ENCODE assay signal across 15 cellular contexts in genomic region chr17:37276475-37276874, GRCh38.
DNase-seq lines count a peak whose midpoint lies in the region; ATAC-seq and TF ChIP-seq lines count a peak whose summit lies in the region.
"Had no signal": no experiment of that assay in that cellular context is flagged by ENCODE, and none has a peak within 500 bp of the region (broad histone marks: within the 10 kb centered on the region; RNA-seq: fewer than 3 reads in every experiment).

No MANE protein-coding gene starts in this region.

- no peak for TF ChIP-seq CTCF in CD8-positive, alpha-beta T cell (IDR thresholded peaks at IDR 0.05)
- TF ChIP-seq CTCF in GM23338 (conservative IDR thresholded peaks at IDR 0.05; ENCODE audit: low read depth in 2 of 2) (no peak), RWPE1 (conservative IDR thresholded peaks at IDR 0.05; ENCODE audit: low read depth) (no peak)

- no peaks in the 10 kb centered on the region for H3K36me3 ChIP-seq in CD8-positive, alpha-beta T cell (ENCODE audit: insufficient read depth, low read length)
- H3K36me3 ChIP-seq in GM23338 (ENCODE audit: insufficient read depth), result peaks cover 34% of the 10 kb centered on the region

- CTCF ChIA-PET in CD8-positive, alpha-beta T cell (lab: Charles Lee), result no interaction called here
- CTCF ChIA-PET in RWPE1 (lab: Yijun Ruan, JAX), result interaction anchor here (1.2 kb wide), 1 partner anchor 97 kb away, joined by 3 read pairs; no protein-coding TSS in a partner anchor

- H3K4me1 ChIP-seq in CD8-positive, alpha-beta T cell (ENCODE audit: insufficient read depth, low read length), result no peaks in the 10 kb centered on the region
- no peaks in the 10 kb centered on the region for H3K4me1 ChIP-seq in GM23338 (ENCODE audit: insufficient read depth)
- H3K4me1 ChIP-seq: testis had no signal

- H3K36me3 Mint-ChIP-seq in CD8-positive, alpha-beta T cell, result peaks cover 61% of the 10 kb centered on the region
- H3K36me3 Mint-ChIP-seq in GM23338 (ENCODE audit: low read depth), result peaks cover 55% of the 10 kb centered on the region

- H3K9me2 ChIP-seq in GM23338 (ENCODE audit: insufficient read depth), result no peaks in the 10 kb centered on the region

- 0 out of 2 replicates have a peak, but pooled peaks cover 7% of the 10 kb centered on the region for H4K20me1 ChIP-seq in GM23338 (replicated peaks; ENCODE audit: insufficient read depth)

- peak overlapping the region; percentile 8 for H3K27ac Mint-ChIP-seq in CD8-positive, alpha-beta T cell
- peak overlapping the region; percentile 12; the same call in 1 of the 2 replicates for H3K27ac Mint-ChIP-seq in GM23338
- H3K27ac Mint-ChIP-seq: activated CD4-positive, alpha-beta T cell treated with anti-CD3 and anti-CD28 coated beads, Interleukin-2, amount 10 ng/mL, durations not matched to agents 7 days and 5 days had no signal

- no peak overlapping the region for H3K27ac ChIP-seq in CD8-positive, alpha-beta T cell (ENCODE audit: low read depth, low read length)
- H3K27ac ChIP-seq in GM23338 (ENCODE audit: low read depth), result no peak overlapping the region; the same call in 1 of the 2 replicates
- H3K27ac ChIP-seq in RWPE1, result no peak overlapping the region
- H3K27ac ChIP-seq: body of pancreas, testis had no signal

- H3K4me3 Mint-ChIP-seq in CD8-positive, alpha-beta T cell, result no peak overlapping the region
- H3K4me3 Mint-ChIP-seq in GM23338, result no peak overlapping the region
- H3K4me3 Mint-ChIP-seq: activated CD4-positive, alpha-beta T cell treated with anti-CD3 and anti-CD28 coated beads, Interleukin-2, amount 10 ng/mL, durations not matched to agents 7 days and 5 days had no signal

- no peaks in the 10 kb centered on the region; the same call in none of the 2 replicates for H3K79me2 ChIP-seq in GM23338 (replicated peaks; ENCODE audit: insufficient read depth)

- H3K9me3 Mint-ChIP-seq in CD8-positive, alpha-beta T cell, result no peaks in the 10 kb centered on the region
- no peaks in the 10 kb centered on the region for H3K9me3 Mint-ChIP-seq in GM23338
- H3K9me3 Mint-ChIP-seq: activated CD4-positive, alpha-beta T cell treated with anti-CD3 and anti-CD28 coated beads, Interleukin-2, amount 10 ng/mL, durations not matched to agents 7 days and 5 days; activated naive CD4-positive, alpha-beta T cell treated with anti-CD3 and anti-CD28 coated beads, Interleukin-2, amount 50 U/mL, for 72 hours had no signal

- no peaks in the 10 kb centered on the region for H3K27me3 Mint-ChIP-seq in CD8-positive, alpha-beta T cell (ENCODE audit: low read depth)
- H3K27me3 Mint-ChIP-seq in GM23338 (ENCODE audit: insufficient read depth, low read depth, poor library complexity), result no peaks in the 10 kb centered on the region
- H3K27me3 Mint-ChIP-seq: activated CD4-positive, alpha-beta T cell treated with anti-CD3 and anti-CD28 coated beads, Interleukin-2, amount 10 ng/mL, durations not matched to agents 7 days and 5 days had no signal

- H3F3A ChIP-seq in GM23338 (replicated peaks; ENCODE audit: low read depth), result no peaks in the 10 kb centered on the region

- H2AFZ ChIP-seq in GM23338, result no peak overlapping the region

- no peaks in the 10 kb centered on the region for H3K27me3 ChIP-seq in CD8-positive, alpha-beta T cell (ENCODE audit: insufficient read depth, low read length)
- H3K27me3 ChIP-seq in GM23338 (ENCODE audit: insufficient read depth), result no peaks in the 10 kb centered on the region
- H3K27me3 ChIP-seq: body of pancreas, testis had no signal

- no peak for ATAC-seq in CD8-positive, alpha-beta T cell
- ATAC-seq in GM23338, result no peak
- ATAC-seq in GM21367 (IDR thresholded peaks at IDR 0.05; ENCODE audit: unreplicated experiment), result no peak
- ATAC-seq: activated naive CD4-positive, alpha-beta T cell treated with anti-CD3 and anti-CD28 coated beads, Interleukin-2, amount 50 U/mL, for 72 hours; body of pancreas had no signal

- no peaks in the 10 kb centered on the region for H3K4me1 Mint-ChIP-seq in CD8-positive, alpha-beta T cell (ENCODE audit: low read depth)
- no peaks in the 10 kb centered on the region for H3K4me1 Mint-ChIP-seq in GM23338

- no peak overlapping the region for H3K4me2 ChIP-seq in GM23338

- DNase-seq in CD8-positive, alpha-beta T cell, result no peak
- DNase-seq in GM23338 (ENCODE audit: low spot score) (no peak), RWPE1 (ENCODE audit: low spot score) (peak; percentile 49), glomerular visceral epithelial cell (ENCODE audit: extremely low spot score) (peak; percentile 35), AG20443 (ENCODE audit: low spot score) (no peak)
- DNase-seq in stimulated activated CD4-positive, alpha-beta T cell treated with anti-CD3 and anti-CD28 coated beads, Interleukin-1b, Interleukin-23, amount 100 ng/mL, for 48 hours, result no peak
- DNase-seq: activated CD4-positive, alpha-beta T cell treated with anti-CD3 and anti-CD28 coated beads, Interleukin-2, amount 10 ng/mL, durations not matched to agents 7 days and 5 days; body of pancreas; DMS153; NCI-H146; stimulated activated CD4-positive, alpha-beta T cell treated with anti-CD3 and anti-CD28 coated beads, Interleukin-4, amount 100 ng/mL, for 24 hours; T1000; testis had no signal

- H3K9me3 ChIP-seq in CD8-positive, alpha-beta T cell (ENCODE audit: low read length), result no peaks in the 10 kb centered on the region
- H3K9me3 ChIP-seq: body of pancreas, testis had no signal

- H3K4me3 ChIP-seq in CD8-positive, alpha-beta T cell (ENCODE audit: low read depth, low read length), result no peak overlapping the region
- no peak overlapping the region for H3K4me3 ChIP-seq in GM23338
- H3K4me3 ChIP-seq: body of pancreas, testis had no signal

- intact Hi-C loops in CD8-positive, alpha-beta T cell (cut with DNase I, micrococcal nuclease), result no loop called here

- POLR2A ChIA-PET in CD8-positive, alpha-beta T cell (lab: Charles Lee), result no interaction called here
- POLR2A ChIA-PET in RWPE1 (lab: Yijun Ruan, JAX; ENCODE audit: low non-redundant PET), result interaction anchor here (0.7 kb wide), 1 partner anchor 10 kb away, joined by 4 read pairs; no protein-coding TSS in a partner anchor

TF ChIP-seq in GM23338, 12 proteins besides CTCF, POLR2A, EP300 and RAD21 (continues in another document):
- TF ChIP-seq NANOG (IDR thresholded peaks at IDR 0.05; ENCODE audit: borderline replicate concordance) (no peak), EZH2phosphoT487 (IDR thresholded peaks at IDR 0.05; ENCODE audit: unreplicated experiment) (no peak), CREB1 (CRISPR knock-in tag; IDR thresholded peaks at IDR 0.05; ENCODE audit: low read depth) (no peak), JUNB (IDR thresholded peaks at IDR 0.05; ENCODE audit: unreplicated experiment) (no peak), STAT1 (IDR thresholded peaks at IDR 0.05; ENCODE audit: unreplicated experiment) (no peak), ZNF331 (CRISPR knock-in tag; IDR thresholded peaks at IDR 0.05; ENCODE audit: low read depth) (no peak), REST (IDR thresholded peaks at IDR 0.05; ENCODE audit: unreplicated experiment) (no peak)

Comparison
In these comparisons a context has a peak if more than half of its experiments do, and no peak if none do; other contexts are left out.
1. DNase-seq: peak in RWPE1 (single experiment) and glomerular visceral epithelial cell (single experiment); none in CD8-positive, alpha-beta T cell (0 of 7), GM23338 (single experiment), AG20443 (single experiment) and stimulated activated CD4-positive, alpha-beta T cell treated with anti-CD3 and anti-CD28 coated beads, Interleukin-1b, Interleukin-23, amount 100 ng/mL, for 48 hours (single experiment).